In the genomic region with DNA sequence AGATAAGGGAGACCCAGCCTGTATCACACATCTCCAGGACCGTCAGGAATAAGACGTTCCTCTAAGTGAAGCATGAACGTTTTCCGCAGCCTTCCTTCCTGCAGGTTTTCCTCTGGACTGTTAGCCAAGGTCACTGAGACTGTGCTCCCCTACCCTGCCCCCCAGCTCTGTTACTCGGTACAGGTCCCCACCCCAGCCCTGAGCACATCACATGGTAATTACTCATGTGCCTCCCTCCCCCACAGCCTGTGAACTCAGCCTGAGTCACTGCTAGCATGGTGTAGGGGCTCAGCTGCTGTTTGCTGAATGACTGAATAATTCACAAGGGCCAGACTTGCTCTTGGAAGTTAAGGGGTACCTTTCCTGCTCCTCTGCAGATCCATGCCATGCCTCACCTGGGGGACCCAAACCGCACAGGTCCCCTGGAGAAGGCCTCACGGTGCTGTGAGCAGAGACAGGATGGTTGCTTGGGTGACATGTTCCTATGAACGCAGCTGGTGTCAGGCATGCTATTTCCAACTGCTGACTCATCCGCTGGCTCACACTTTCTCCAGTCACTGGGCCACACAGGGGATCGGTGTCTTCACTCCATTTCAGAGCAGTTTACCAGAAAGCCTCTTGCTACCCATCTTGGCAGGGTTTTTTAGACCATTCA, we compare ENCODE assay signal across 8 cellular contexts.
DNase-seq lines count a peak whose midpoint lies in the region; TF ChIP-seq lines count a peak whose summit lies in the region.

No MANE protein-coding gene starts in this region.

- H3K27ac ChIP-seq in ascending aorta, result peak overlapping the region; percentile 80 to 90

- H3K9me3 ChIP-seq in ascending aorta, result no peaks in the 10 kb centered on the region

- no peak for TF ChIP-seq CTCF in HFF-Myc (IDR thresholded peaks at IDR 0.05; ENCODE audit: low read depth, low read length, missing control alignments)
- TF ChIP-seq CTCF in ascending aorta (IDR thresholded peaks at IDR 0.05), result no peak
- no peak for TF ChIP-seq CTCF in GM20000 (IDR thresholded peaks at IDR 0.05; ENCODE audit: extremely low read depth, missing control alignments)

- intact Hi-C loops in ascending aorta (cut with DNase I), result loop anchor here (1.0 to 2.0 kb wide), 2 partner anchors 10 to 17 kb away; no protein-coding TSS in a partner anchor

- DNase-seq in AG08396 (ENCODE audit: low spot score) (peak; percentile 88), HFF-Myc (ENCODE audit: extremely low read depth, low read depth) (peak; percentile 91), SW480 (ENCODE audit: low spot score) (peak; percentile 87), ascending aorta (ENCODE audit: low spot score in 2 of 2) (peak; percentile 78 to 93), iPS-NIHi7 (ENCODE audit: extremely low spot score) (peak; percentile 59), NCI-H2029 treated with DMSO at 0.1 percent for 48 hours (lab: John Stamatoyannopoulos, UW) (no peak), GM20000 (ENCODE audit: low spot score) (no peak)
- peak; percentile 86 for DNase-seq in stimulated activated CD4-positive, alpha-beta T cell treated with anti-CD3 and anti-CD28 coated beads, Interleukin-15, amount 100 ng/mL, for 24 hours

- no peaks in the 10 kb centered on the region for H3K27me3 ChIP-seq in ascending aorta

- peaks cover 4 to 15% of the 10 kb centered on the region in 2 donors for H3K4me1 ChIP-seq in ascending aorta

- H3K4me3 ChIP-seq in HFF-Myc (replicated peaks; ENCODE audit: low read depth, low read length), result peak overlapping the region; percentile 14
- no peak overlapping the region for H3K4me3 ChIP-seq in ascending aorta

- H3K36me3 ChIP-seq in ascending aorta, result no peaks in the 10 kb centered on the region

Comparison
In these comparisons a context has a peak if more than half of its experiments do, and no peak if none do; other contexts are left out.
1. DNase-seq: peak in AG08396 (single experiment), HFF-Myc (single experiment), SW480 (single experiment), ascending aorta (2 of 2), iPS-NIHi7 (single experiment) and stimulated activated CD4-positive, alpha-beta T cell treated with anti-CD3 and anti-CD28 coated beads, Interleukin-15, amount 100 ng/mL, for 24 hours (single experiment); none in NCI-H2029 treated with DMSO at 0.1 percent for 48 hours (single experiment) and GM20000 (single experiment).